9 cellular contexts compared by ENCODE assay signal in genomic region chr1:201737350-201738060, GRCh38.
A peak's percentile ranks its signal among the peaks of the same experiment; 100 is the strongest.
DNase-seq lines count a peak whose midpoint lies in the region; ATAC-seq and TF ChIP-seq lines count a peak whose summit lies in the region.
"Had no signal": no experiment of that assay in that cellular context is flagged by ENCODE, and none has a peak within 500 bp of the region (broad histone marks: within the 10 kb centered on the region; RNA-seq: fewer than 3 reads in every experiment).

No MANE protein-coding gene starts in this region.

- peaks cover 86% of the 10 kb centered on the region for H3K4me1 Mint-ChIP-seq in HFFc6 (ENCODE audit: low read depth)

- H3K4me3 ChIP-seq in choroid plexus epithelial cell (ENCODE audit: low read depth, low read length), result no peak overlapping the region

- peaks cover 10% of the 10 kb centered on the region for H3K36me3 Mint-ChIP-seq in HFFc6 (ENCODE audit: low read depth)
- H3K36me3 Mint-ChIP-seq in activated naive CD4-positive, alpha-beta T cell treated with anti-CD3 and anti-CD28 coated beads, Interleukin-2, amount 50 U/mL, for 72 hours, result no peaks in the 10 kb centered on the region

- TF ChIP-seq CTCF in HFFc6 (IDR thresholded peaks at IDR 0.05) (no peak), choroid plexus epithelial cell (conservative IDR thresholded peaks at IDR 0.05; ENCODE audit: low read depth, low read length) (no peak), GM10266 (IDR thresholded peaks at IDR 0.05; ENCODE audit: control insufficient read depth, insufficient read depth, low read depth, missing control alignments) (no peak)

- peak overlapping the region; percentile 33 for H3K4me3 Mint-ChIP-seq in HFFc6

- no peaks in the 10 kb centered on the region for H3K9me3 Mint-ChIP-seq in HFFc6
- no peaks in the 10 kb centered on the region for H3K9me3 Mint-ChIP-seq in activated naive CD4-positive, alpha-beta T cell treated with anti-CD3 and anti-CD28 coated beads, Interleukin-2, amount 50 U/mL, for 72 hours

- peak overlapping the region; percentile 87 for H3K27ac ChIP-seq in layer of hippocampus (ENCODE audit: low read depth, low read length)

- ATAC-seq in activated naive CD4-positive, alpha-beta T cell treated with anti-CD3 and anti-CD28 coated beads, Interleukin-2, amount 50 U/mL, for 72 hours, result no peak

- DNase-seq in HFFc6 (peak; percentile 83), choroid plexus epithelial cell (ENCODE audit: low read depth) (peak; percentile 94), smooth muscle cell of the brain vasculature (ENCODE audit: low read depth, low spot score) (peak; percentile 94), GM10266 (ENCODE audit: extremely low spot score) (no peak), cerebellar nuclear complex (lab: John Stamatoyannopoulos, UW) (no peak)
- DNase-seq in stimulated activated CD4-positive, alpha-beta T cell treated with anti-CD3 and anti-CD28 coated beads, Interleukin-15, amount 100 ng/mL, for 24 hours, result no peak
- DNase-seq in activated naive CD4-positive, alpha-beta T cell treated with anti-CD3 and anti-CD28 coated beads, Interleukin-2, amount 50 U/mL, for 72 hours (ENCODE audit: low spot score in 2 of 2), result no peak
- DNase-seq: activated T-cell treated with anti-CD3 and anti-CD28 coated beads, Interleukin-2, amount 50 U/mL, for 1 hour had no signal

- no peaks in the 10 kb centered on the region for H3K27me3 ChIP-seq in layer of hippocampus (ENCODE audit: control insufficient read depth, insufficient read depth, low read length)

- H3K27ac Mint-ChIP-seq in HFFc6, result peak overlapping the region; percentile 88
- no peak overlapping the region for H3K27ac Mint-ChIP-seq in activated naive CD4-positive, alpha-beta T cell treated with anti-CD3 and anti-CD28 coated beads, Interleukin-2, amount 50 U/mL, for 72 hours

- H3K27me3 Mint-ChIP-seq in HFFc6 (ENCODE audit: insufficient read depth), result peaks cover 9% of the 10 kb centered on the region

Comparison
In these comparisons a context has a peak if more than half of its experiments do, and no peak if none do; other contexts are left out.
1. DNase-seq: peak in HFFc6 (single experiment), choroid plexus epithelial cell (single experiment) and smooth muscle cell of the brain vasculature (single experiment); none in GM10266 (single experiment), stimulated activated CD4-positive, alpha-beta T cell treated with anti-CD3 and anti-CD28 coated beads, Interleukin-15, amount 100 ng/mL, for 24 hours (single experiment), activated naive CD4-positive, alpha-beta T cell treated with anti-CD3 and anti-CD28 coated beads, Interleukin-2, amount 50 U/mL, for 72 hours (0 of 2) and cerebellar nuclear complex (0 of 2).